ENCODE assay signal across 12 cellular contexts in genomic region chr6:119209452-119210205, GRCh38.
DNase-seq lines count a peak whose midpoint lies in the region; ATAC-seq, FAIRE-seq and TF ChIP-seq lines count a peak whose summit lies in the region.
"Had no signal": no experiment of that assay in that cellular context is flagged by ENCODE, and none has a peak within 500 bp of the region (broad histone marks: within the 10 kb centered on the region; RNA-seq: fewer than 3 reads in every experiment).

No MANE protein-coding gene starts in this region.

- H3K79me2 ChIP-seq in GM12878 (ENCODE audit: control insufficient read depth, insufficient read depth, low read length), result no peaks in the 10 kb centered on the region

- POLR2A ChIA-PET in GM12878 (lab: Charles Lee), result interaction anchor here (0.6 to 1.4 kb wide), 4 partner anchors 24 to 102 kb away, joined by 3 read pairs; no protein-coding TSS in a partner anchor

- WGBS in GM12878 (ENCODE audit: insufficient coverage, insufficient replicate concordance, low lambda C conversion rate, missing lambda C conversion rate), result 10% methylated on average over 11 of the region's 11 CpGs
- WGBS in sigmoid colon, 2 donors, result 74 to 88% methylated on average over 11 of the region's 11 CpGs

- peak; percentile 37 for FAIRE-seq in GM19239 (lab: Jason Lieb, UNC)
- no peak for FAIRE-seq in GM12878 (lab: Jason Lieb, UNC)

- no TSS peak for BruUV-seq in GM12878 (replicated peaks; lab: Mats Ljungman, UMichigan)

- H3K27me3 ChIP-seq in GM12878 (replicated peaks in 1 of 2; ENCODE audit: control insufficient read depth in 2 of 2, insufficient read depth in 2 of 2, low read length in 1 of 2), result no peaks in the 10 kb centered on the region
- H3K27me3 ChIP-seq in SJCRH30, result no peaks in the 10 kb centered on the region
- H3K27me3 ChIP-seq in sigmoid colon, result no peaks in the 10 kb centered on the region

- H3K36me3 ChIP-seq in GM12878 (ENCODE audit: control insufficient read depth in 2 of 2, insufficient read depth in 2 of 2, low read length in 1 of 2), result no peaks in the 10 kb centered on the region; a peak in 1 of 4 replicates
- no peaks in the 10 kb centered on the region for H3K36me3 ChIP-seq in SJCRH30
- peaks cover 0 to 5% (median 0%) of the 10 kb centered on the region in 4 donors for H3K36me3 ChIP-seq in sigmoid colon

- peak overlapping the region; percentile 22; the same call in 1 of the 2 replicates for H3K27ac ChIP-seq in GM12878 (ENCODE audit: control insufficient read depth, insufficient read depth)
- H3K27ac ChIP-seq in SJCRH30, result no peak overlapping the region
- no peak overlapping the region for H3K27ac ChIP-seq in sigmoid colon
- no peak overlapping the region for H3K27ac ChIP-seq in substantia nigra (ENCODE audit: low read depth, low read length, poor library complexity, severe bottlenecking)

- intact Hi-C loops in GM12878 (cut with micrococcal nuclease; ENCODE audit: unreplicated experiment) (no loop called here), sigmoid colon (cut with DNase I) (no loop called here)

- no peak for TF ChIP-seq POLR2A in GM12878 (IDR thresholded peaks at IDR 0.05; ENCODE audit: low read depth, low read length)
- TF ChIP-seq POLR2A in sigmoid colon (IDR thresholded peaks at IDR 0.05), result no peak

- CTCF ChIA-PET in GM12878 (lab: Yijun Ruan, JAX), result interaction anchor here (0.6 to 2.3 kb wide), 10 partner anchors 9 to 134 kb away, joined by 3 to 8 read pairs (median 4); no protein-coding TSS in a partner anchor

- SMC1A ChIA-PET in GM12878 (lab: Charles Lee; ENCODE audit: uncharacterized antibody, unreplicated experiment), result interaction anchor here (0.8 to 3.8 kb wide), 19 partner anchors 9 to 253 kb away, joined by 3 to 34 read pairs (median 4); no protein-coding TSS in a partner anchor

- peak overlapping the region; percentile 23; the same call in 1 of the 2 replicates for H3K4me2 ChIP-seq in GM12878 (ENCODE audit: control insufficient read depth, insufficient read depth)
- H3K4me2 ChIP-seq: GM23338 had no signal

- peaks cover 2% of the 10 kb centered on the region; the same call in 1 of the 2 replicates for H3K4me1 ChIP-seq in GM12878 (ENCODE audit: control insufficient read depth, insufficient read depth, low read length)
- no peaks in the 10 kb centered on the region for H3K4me1 ChIP-seq in SJCRH30
- peaks cover 0 to 36% (median 30%) of the 10 kb centered on the region in 4 donors for H3K4me1 ChIP-seq in sigmoid colon

- in situ Hi-C loops in GM12878 (cut with MboI), result no loop called here

- H4K20me1 ChIP-seq in GM12878 (ENCODE audit: control insufficient read depth, insufficient read depth), result no peaks in the 10 kb centered on the region

- no peak for TF ChIP-seq CTCF in GM12878 (IDR thresholded peaks at IDR 0.05 in 2 of 3, conservative IDR thresholded peaks at IDR 0.05 in 1 of 3; ENCODE audit: control insufficient read depth in 2 of 3, extremely low read depth in 1 of 3, insufficient read depth in 1 of 3, low read depth in 3 of 3, low read length in 3 of 3)
- TF ChIP-seq CTCF in sigmoid colon (IDR thresholded peaks at IDR 0.05), result no peak

- no peak for DNase-seq in GM19239 (ENCODE audit: insufficient read length, low spot score)
- DNase-seq in GM12878 (ENCODE audit: low read depth, low spot score), result peak; percentile 21
- peak; percentile 9 for DNase-seq in stromal cell of bone marrow (ENCODE audit: low read depth)
- DNase-seq in SJCRH30, result no peak
- no peak for DNase-seq in sigmoid colon
- no peak for DNase-seq in substantia nigra (lab: John Stamatoyannopoulos, UW)
- DNase-seq: activated CD4-positive, alpha-beta T cell treated with anti-CD3 and anti-CD28 coated beads for 4 hours; activated gamma-delta T cell treated with Interleukin-2 at 50 U/mL for 16 hours; caudate nucleus; kidney glomerular epithelial cell had no signal

- no peak for TF ChIP-seq EP300 in GM12878 (IDR thresholded peaks at IDR 0.05; ENCODE audit: borderline replicate concordance in 1 of 2, control insufficient read depth in 1 of 2, low read depth in 2 of 2, low read length in 2 of 2)
- no peak for TF ChIP-seq EP300 in sigmoid colon (IDR thresholded peaks at IDR 0.05)

- no peak overlapping the region for H3K9ac ChIP-seq in GM12878 (ENCODE audit: control insufficient read depth, insufficient read depth, low read length)

- H3K4me3 ChIP-seq in GM12878, result no peak overlapping the region
- H3K4me3 ChIP-seq in SJCRH30, result no peak overlapping the region
- H3K4me3 ChIP-seq in sigmoid colon, result no peak overlapping the region
- H3K4me3 ChIP-seq: GM23338 had no signal

- RAD21 ChIA-PET in GM12878 (lab: Charles Lee; ENCODE audit: unreplicated experiment), result interaction anchor here (1.0 to 2.2 kb wide), 6 partner anchors 9 to 125 kb away, joined by 3 to 8 read pairs (median 4); no protein-coding TSS in a partner anchor

- no peak for TF ChIP-seq RAD21 in GM12878 (IDR thresholded peaks at IDR 0.05; ENCODE audit: insufficient read depth, low read depth, low read length)

- H2AFZ ChIP-seq in GM12878 (ENCODE audit: control insufficient read depth, low read depth, low read length), result peak overlapping the region; percentile 48
- H2AFZ ChIP-seq: GM23338 had no signal

- ATAC-seq in HG03066 (IDR thresholded peaks at IDR 0.05; ENCODE audit: low read depth, unreplicated experiment), result peak; percentile 38
- peak; percentile 78 for ATAC-seq in GM12878
- ATAC-seq: GM23338 had no signal

- no peaks in the 10 kb centered on the region for H3K9me3 ChIP-seq in GM12878 (replicated peaks; ENCODE audit: control insufficient read depth, insufficient read depth, low read length)
- H3K9me3 ChIP-seq in SJCRH30 (replicated peaks), result no peaks in the 10 kb centered on the region
- no peaks in the 10 kb centered on the region for H3K9me3 ChIP-seq in sigmoid colon

TF ChIP-seq in GM12878, 131 proteins besides CTCF, POLR2A, EP300 and RAD21:
- no peak for TF ChIP-seq ZNF217 (IDR thresholded peaks at IDR 0.05)
- TF ChIP-seq NFIC (IDR thresholded peaks at IDR 0.05; ENCODE audit: low read depth, low read length), result 0 out of 2 replicates have a peak, but pooled peaks have one; percentile 28
- TF ChIP-seq HDAC6 (IDR thresholded peaks at IDR 0.05; ENCODE audit: unreplicated experiment), result no peak
- peak; percentile 58 for TF ChIP-seq JUNB (IDR thresholded peaks at IDR 0.05)
- TF ChIP-seq KAT2A (conservative IDR thresholded peaks at IDR 0.05; ENCODE audit: control insufficient read depth, low read depth, low read length), result no peak
- TF ChIP-seq SKIL (IDR thresholded peaks at IDR 0.05; ENCODE audit: low read depth, poor library complexity, severe bottlenecking), result no peak
- peak; percentile 32; the same call in 1 of the 2 replicates for TF ChIP-seq RUNX3 (IDR thresholded peaks at IDR 0.05; ENCODE audit: low read length)
- TF ChIP-seq EZH2 (IDR thresholded peaks at IDR 0.05; ENCODE audit: borderline replicate concordance, control insufficient read depth, low read depth, low read length), result no peak
- 0 out of 4 replicates have a peak, but pooled peaks of 1 of the 2 experiments have one; percentile 14 for TF ChIP-seq IKZF2 (IDR thresholded peaks at IDR 0.05)
- TF ChIP-seq CEBPB (IDR thresholded peaks at IDR 0.05; ENCODE audit: borderline replicate concordance in 1 of 2, low read depth in 2 of 2, low read length in 2 of 2), result no peak
- TF ChIP-seq BRCA1 (IDR thresholded peaks at IDR 0.05; ENCODE audit: low read depth, low read length), result no peak
- TF ChIP-seq SMAD5 (IDR thresholded peaks at IDR 0.05; ENCODE audit: low read depth), result no peak
- TF ChIP-seq SREBF2 (IDR thresholded peaks at IDR 0.05; ENCODE audit: low read length), result no peak

Comparison
In these comparisons a context has a peak if more than half of its experiments do, and no peak if none do; other contexts are left out.
1. DNase-seq: peak in GM12878 (single experiment) and stromal cell of bone marrow (single experiment); none in GM19239 (single experiment), SJCRH30 (0 of 2), sigmoid colon (single experiment) and substantia nigra (0 of 49).